ENCODE assay signal across 12 cellular contexts in genomic region chr4:190178606-190178990, GRCh38. TPM values are rescaled to one million over a fixed set of nuclear protein-coding genes. Genes with fewer than 3 reads are reported as not detected.
"Had no signal": no experiment of that assay in that cellular context is flagged by ENCODE, and none has a peak within 500 bp of the region (broad histone marks: within the 10 kb centered on the region; RNA-seq: fewer than 3 reads in every experiment).

No MANE protein-coding gene starts in this region.

RNA-seq across cellular contexts. Expression of gene DUX4, which starts 5.0 kb away (rescaled TPM):
- total RNA-seq: colonic mucosa, endodermal cell, fibroblast of lung, foreskin keratinocyte, left lung, mononuclear cell, osteoblast, progenitor cell of endocrine pancreas, right atrium auricular region, stomach, temporal lobe had no signal
- polyA plus RNA-seq: fibroblast of lung, foreskin keratinocyte, keratinocyte, stomach had no signal
